In genomic region chr13:102999498-102999897, GRCh38 we compare ENCODE assay signal across 23 cellular contexts.
DNase-seq lines count a peak whose midpoint lies in the region; ATAC-seq and TF ChIP-seq lines count a peak whose summit lies in the region.
"Had no signal": no experiment of that assay in that cellular context is flagged by ENCODE, and none has a peak within 500 bp of the region (broad histone marks: within the 10 kb centered on the region; RNA-seq: fewer than 3 reads in every experiment).

No MANE protein-coding gene starts in this region.

- no peaks in the 10 kb centered on the region for H3K9me2 ChIP-seq in SU-DHL-6 (replicated peaks; ENCODE audit: insufficient read depth, low read length)

- H3K36me3 ChIP-seq in SU-DHL-6 (ENCODE audit: low read length) (no peaks in the 10 kb centered on the region), Caco-2 (ENCODE audit: control insufficient read depth, insufficient read depth, low read length) (no peaks in the 10 kb centered on the region)
- H3K36me3 ChIP-seq: heart right ventricle, upper lobe of left lung had no signal

- H3F3A ChIP-seq in SU-DHL-6 (ENCODE audit: insufficient read depth) = peaks cover 15% of the 10 kb centered on the region; the same call in 1 of the 2 replicates

- peaks cover 19% of the 10 kb centered on the region; the same call in 1 of the 2 replicates for H3K9me3 ChIP-seq in SU-DHL-6 (ENCODE audit: insufficient read depth, low read length)
- H3K9me3 ChIP-seq in Caco-2 = 0 out of 2 replicates have a peak, but pooled peaks cover 7% of the 10 kb centered on the region

- no peaks in the 10 kb centered on the region for H4K20me1 ChIP-seq in SU-DHL-6 (ENCODE audit: low read depth, low read length)

- H3K4me2 ChIP-seq in SU-DHL-6 (ENCODE audit: low read depth, low read length, poor library complexity, severe bottlenecking) = peak overlapping the region; percentile 26
- H3K4me2 ChIP-seq: smooth muscle cell had no signal

- H3K4me3 ChIP-seq in SU-DHL-6 (ENCODE audit: insufficient read depth, low read length, poor library complexity, severe bottlenecking) (no peak overlapping the region), Caco-2 (ENCODE audit: low read depth, low read length) (no peak overlapping the region)
- H3K4me3 ChIP-seq: heart right ventricle, smooth muscle cell, upper lobe of left lung had no signal

- no peak overlapping the region for H3K27ac Mint-ChIP-seq in Caco-2 (ENCODE audit: unreplicated experiment)
- H3K27ac Mint-ChIP-seq: activated CD4-positive, alpha-beta T cell treated with anti-CD3 and anti-CD28 coated beads, Interleukin-2, amount 10 ng/mL, durations not matched to agents 7 days and 5 days; activated naive CD8-positive, alpha-beta T cell treated with anti-CD3 and anti-CD28 coated beads, Interleukin-2, amount 50 U/mL, for 24 hours; activated T-helper 2 cell treated with anti-CD3 and anti-CD28 coated beads, Interferon-gamma antibody, Interleukin-2, Interleukin-4, amounts not matched to agents 10 μg/mL and 5 μg/mL and 100 μg/mL, durations not matched to agents 14 hours and 24 hours and 36 hours; B cell had no signal

- POLR2A ChIA-PET in Caco-2 (lab: Charles Lee) = no interaction called here

- no peaks in the 10 kb centered on the region for H3K27me3 Mint-ChIP-seq in Caco-2 (ENCODE audit: insufficient read depth, unreplicated experiment)
- H3K27me3 Mint-ChIP-seq: activated CD4-positive, alpha-beta T cell treated with anti-CD3 and anti-CD28 coated beads, Interleukin-2, amount 10 ng/mL, durations not matched to agents 7 days and 5 days; activated naive CD8-positive, alpha-beta T cell treated with anti-CD3 and anti-CD28 coated beads, Interleukin-2, amount 50 U/mL, for 24 hours; B cell had no signal

- no peaks in the 10 kb centered on the region for H3K27me3 ChIP-seq in SU-DHL-6 (ENCODE audit: low read length)
- no peaks in the 10 kb centered on the region for H3K27me3 ChIP-seq in foreskin keratinocyte
- H3K27me3 ChIP-seq in Caco-2 (replicated peaks; ENCODE audit: control insufficient read depth, insufficient read depth, low read length) = no peaks in the 10 kb centered on the region
- H3K27me3 ChIP-seq: heart right ventricle, upper lobe of left lung had no signal

- TF ChIP-seq CTCF in SU-DHL-6 (IDR thresholded peaks at IDR 0.05; ENCODE audit: insufficient read depth, low read length, poor library complexity, severe bottlenecking) (no peak), foreskin keratinocyte (conservative IDR thresholded peaks at IDR 0.05) (no peak), Caco-2 (IDR thresholded peaks at IDR 0.05; ENCODE audit: insufficient read depth in 1 of 2, low read depth in 1 of 2, low read length in 1 of 2, severe bottlenecking in 1 of 2, unreplicated experiment in 1 of 2) (no peak)

- intact Hi-C loops in Caco-2 (cut with micrococcal nuclease; ENCODE audit: unreplicated experiment) = no loop called here

- peak overlapping the region; percentile 87 for H2AFZ ChIP-seq in SU-DHL-6 (ENCODE audit: low read depth, low read length, severe bottlenecking)

- H3K79me2 ChIP-seq in SU-DHL-6 (ENCODE audit: insufficient read depth, low read length) = no peaks in the 10 kb centered on the region

- DNase-seq in Kasumi-1 (lab: John Stamatoyannopoulos, UW) = peak; percentile 84 to 92
- no peak for DNase-seq in foreskin keratinocyte
- DNase-seq in caudate nucleus (lab: John Stamatoyannopoulos, UW) = no peak
- DNase-seq in Caco-2 = no peak
- DNase-seq: activated CD4-positive, alpha-beta T cell treated with anti-CD3 and anti-CD28 coated beads, Interleukin-2, amount 10 ng/mL, durations not matched to agents 7 days and 5 days; activated naive CD8-positive, alpha-beta T cell treated with anti-CD3 and anti-CD28 coated beads, Interleukin-2, amount 50 U/mL, for 24 hours; Calu3; cortex of kidney; EL; heart right ventricle; KG1; left ventricle myocardium superior; NCI-H1417 treated with DMSO at 0.1 percent for 48 hours; RPMI8226; stimulated activated CD4-positive, alpha-beta T cell treated with anti-CD3 and anti-CD28 coated beads, Interleukin-4, amount 100 ng/mL, for 1 hour; upper lobe of left lung had no signal

- CTCF ChIA-PET in Caco-2 (lab: Charles Lee) = no interaction called here

- peaks cover 23% of the 10 kb centered on the region for H3K9me3 Mint-ChIP-seq in Caco-2 (ENCODE audit: unreplicated experiment)
- H3K9me3 Mint-ChIP-seq: activated CD4-positive, alpha-beta T cell treated with anti-CD3 and anti-CD28 coated beads, Interleukin-2, amount 10 ng/mL, durations not matched to agents 7 days and 5 days; activated T-helper 2 cell treated with anti-CD3 and anti-CD28 coated beads, Interferon-gamma antibody, Interleukin-2, Interleukin-4, amounts not matched to agents 10 μg/mL and 5 μg/mL and 100 μg/mL, durations not matched to agents 14 hours and 24 hours and 36 hours had no signal

- peaks cover 9% of the 10 kb centered on the region for H3K4me1 Mint-ChIP-seq in Caco-2 (ENCODE audit: low read depth, unreplicated experiment)
- H3K4me1 Mint-ChIP-seq: activated CD4-positive, alpha-beta T cell treated with anti-CD3 and anti-CD28 coated beads, Interleukin-2, amount 10 ng/mL, durations not matched to agents 7 days and 5 days; activated naive CD8-positive, alpha-beta T cell treated with anti-CD3 and anti-CD28 coated beads, Interleukin-2, amount 50 U/mL, for 24 hours had no signal

- BruUV-seq in Caco-2 (replicated peaks; lab: Mats Ljungman, UMichigan) = no TSS peak

- ATAC-seq in GM18867 (IDR thresholded peaks at IDR 0.05; ENCODE audit: unreplicated experiment) (peak; percentile 59), GM21447 (IDR thresholded peaks at IDR 0.05; ENCODE audit: unreplicated experiment) (peak; percentile 62), foreskin keratinocyte (no peak), GM18861 (IDR thresholded peaks at IDR 0.05; ENCODE audit: unreplicated experiment) (no peak)
- ATAC-seq: activated naive CD8-positive, alpha-beta T cell treated with anti-CD3 and anti-CD28 coated beads, Interleukin-2, amount 50 U/mL, for 24 hours; heart right ventricle; left ventricle myocardium superior had no signal

- no peaks in the 10 kb centered on the region for H3K36me3 Mint-ChIP-seq in Caco-2 (ENCODE audit: insufficient read depth, unreplicated experiment)

- H3K4me1 ChIP-seq in foreskin keratinocyte (peaks cover under 1% of the 10 kb centered on the region), Caco-2 (peaks cover 18% of the 10 kb centered on the region)
- H3K4me1 ChIP-seq: upper lobe of left lung had no signal

- H3K4me3 Mint-ChIP-seq in Caco-2 (ENCODE audit: unreplicated experiment) = no peak overlapping the region
- H3K4me3 Mint-ChIP-seq: activated CD4-positive, alpha-beta T cell treated with anti-CD3 and anti-CD28 coated beads, Interleukin-2, amount 10 ng/mL, durations not matched to agents 7 days and 5 days; activated naive CD8-positive, alpha-beta T cell treated with anti-CD3 and anti-CD28 coated beads, Interleukin-2, amount 50 U/mL, for 24 hours; B cell had no signal

- peak overlapping the region; percentile 22; the same call in 1 of the 2 replicates for H3K9ac ChIP-seq in SU-DHL-6 (ENCODE audit: low read length)

- H3K27ac ChIP-seq in SU-DHL-6 (ENCODE audit: low read depth, low read length) (peak overlapping the region; percentile 68), foreskin keratinocyte (no peak overlapping the region), caudate nucleus (ENCODE audit: low read depth, low read length) (no peak overlapping the region)
- H3K27ac ChIP-seq: heart right ventricle, upper lobe of left lung had no signal

Comparison
In these comparisons a context has a peak if more than half of its experiments do, and no peak if none do; other contexts are left out.
1. ATAC-seq: peak in GM18867 (single experiment) and GM21447 (single experiment); none in foreskin keratinocyte (single experiment) and GM18861 (single experiment).
2. DNase-seq: peak in Kasumi-1 (2 of 2); none in foreskin keratinocyte (0 of 2), caudate nucleus (0 of 61) and Caco-2 (0 of 2).